ENCODE assay signal across 1 cellular context in the genomic region with DNA sequence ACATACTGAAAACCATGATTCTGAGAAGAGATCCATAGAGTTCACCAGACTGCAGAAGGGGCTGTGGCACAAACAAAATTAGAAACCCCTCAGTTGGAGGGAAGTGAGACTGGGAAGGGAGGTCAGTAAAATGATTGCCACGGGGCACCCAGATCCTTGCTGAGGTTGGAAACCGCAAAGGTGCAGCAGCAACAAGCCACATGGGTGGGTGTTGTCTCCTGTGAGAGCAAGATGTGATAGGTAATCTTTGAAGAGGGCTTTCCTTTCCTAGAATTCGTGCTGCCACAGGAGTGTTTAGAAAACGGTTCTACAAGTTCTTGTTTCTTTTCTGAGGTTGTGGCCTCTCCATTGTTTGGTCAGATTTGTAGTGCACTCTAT.
TF ChIP-seq lines count a peak whose summit lies in the region.

No MANE protein-coding gene starts in this region.

TF ChIP-seq in SK-N-SH treated with all-trans-retinoic acid at 6 μM for 48 hours, 23 proteins besides CTCF, POLR2A, EP300 and RAD21 (continued from another document):
- TF ChIP-seq ZNF8 (CRISPR knock-in tag; IDR thresholded peaks at IDR 0.05) (no peak), ZNF565 (CRISPR knock-in tag; conservative IDR thresholded peaks at IDR 0.05; ENCODE audit: low read depth) (no peak), TOX (CRISPR knock-in tag; IDR thresholded peaks at IDR 0.05; ENCODE audit: borderline replicate concordance) (no peak)
- TF ChIP-seq, protein P1, sequence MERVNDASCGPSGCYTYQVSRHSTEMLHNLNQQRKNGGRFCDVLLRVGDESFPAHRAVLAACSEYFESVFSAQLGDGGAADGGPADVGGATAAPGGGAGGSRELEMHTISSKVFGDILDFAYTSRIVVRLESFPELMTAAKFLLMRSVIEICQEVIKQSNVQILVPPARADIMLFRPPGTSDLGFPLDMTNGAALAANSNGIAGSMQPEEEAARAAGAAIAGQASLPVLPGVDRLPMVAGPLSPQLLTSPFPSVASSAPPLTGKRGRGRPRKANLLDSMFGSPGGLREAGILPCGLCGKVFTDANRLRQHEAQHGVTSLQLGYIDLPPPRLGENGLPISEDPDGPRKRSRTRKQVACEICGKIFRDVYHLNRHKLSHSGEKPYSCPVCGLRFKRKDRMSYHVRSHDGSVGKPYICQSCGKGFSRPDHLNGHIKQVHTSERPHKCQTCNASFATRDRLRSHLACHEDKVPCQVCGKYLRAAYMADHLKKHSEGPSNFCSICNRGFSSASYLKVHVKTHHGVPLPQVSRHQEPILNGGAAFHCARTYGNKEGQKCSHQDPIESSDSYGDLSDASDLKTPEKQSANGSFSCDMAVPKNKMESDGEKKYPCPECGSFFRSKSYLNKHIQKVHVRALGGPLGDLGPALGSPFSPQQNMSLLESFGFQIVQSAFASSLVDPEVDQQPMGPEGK (CRISPR knock-in tag; IDR thresholded peaks at IDR 0.05; ENCODE audit: borderline replicate concordance), result no peak
- TF ChIP-seq, protein P2, sequence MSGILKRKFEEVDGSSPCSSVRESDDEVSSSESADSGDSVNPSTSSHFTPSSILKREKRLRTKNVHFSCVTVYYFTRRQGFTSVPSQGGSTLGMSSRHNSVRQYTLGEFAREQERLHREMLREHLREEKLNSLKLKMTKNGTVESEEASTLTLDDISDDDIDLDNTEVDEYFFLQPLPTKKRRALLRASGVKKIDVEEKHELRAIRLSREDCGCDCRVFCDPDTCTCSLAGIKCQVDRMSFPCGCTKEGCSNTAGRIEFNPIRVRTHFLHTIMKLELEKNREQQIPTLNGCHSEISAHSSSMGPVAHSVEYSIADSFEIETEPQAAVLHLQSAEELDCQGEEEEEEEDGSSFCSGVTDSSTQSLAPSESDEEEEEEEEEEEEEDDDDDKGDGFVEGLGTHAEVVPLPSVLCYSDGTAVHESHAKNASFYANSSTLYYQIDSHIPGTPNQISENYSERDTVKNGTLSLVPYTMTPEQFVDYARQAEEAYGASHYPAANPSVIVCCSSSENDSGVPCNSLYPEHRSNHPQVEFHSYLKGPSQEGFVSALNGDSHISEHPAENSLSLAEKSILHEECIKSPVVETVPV (CRISPR knock-in tag; IDR thresholded peaks at IDR 0.05), result no peak
- TF ChIP-seq, protein P3, sequence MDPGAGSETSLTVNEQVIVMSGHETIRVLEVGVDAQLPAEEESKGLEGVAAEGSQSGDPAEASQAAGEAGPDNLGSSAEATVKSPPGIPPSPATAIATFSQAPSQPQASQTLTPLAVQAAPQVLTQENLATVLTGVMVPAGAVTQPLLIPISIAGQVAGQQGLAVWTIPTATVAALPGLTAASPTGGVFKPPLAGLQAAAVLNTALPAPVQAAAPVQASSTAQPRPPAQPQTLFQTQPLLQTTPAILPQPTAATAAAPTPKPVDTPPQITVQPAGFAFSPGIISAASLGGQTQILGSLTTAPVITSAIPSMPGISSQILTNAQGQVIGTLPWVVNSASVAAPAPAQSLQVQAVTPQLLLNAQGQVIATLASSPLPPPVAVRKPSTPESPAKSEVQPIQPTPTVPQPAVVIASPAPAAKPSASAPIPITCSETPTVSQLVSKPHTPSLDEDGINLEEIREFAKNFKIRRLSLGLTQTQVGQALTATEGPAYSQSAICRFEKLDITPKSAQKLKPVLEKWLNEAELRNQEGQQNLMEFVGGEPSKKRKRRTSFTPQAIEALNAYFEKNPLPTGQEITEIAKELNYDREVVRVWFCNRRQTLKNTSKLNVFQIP (CRISPR knock-in tag; IDR thresholded peaks at IDR 0.05; ENCODE audit: borderline replicate concordance, low read depth), result no peak
TF ChIP-seq in SK-N-SH treated with all-trans-retinoic acid at 6 μM for 48 hours: peak in this region for 0.
